In genomic region chr6:78583079-78583478, GRCh38 we compare ENCODE assay signal across 28 cellular contexts.
"Had no signal": no experiment of that assay in that cellular context is flagged by ENCODE, and none has a peak within 500 bp of the region (broad histone marks: within the 10 kb centered on the region; RNA-seq: fewer than 3 reads in every experiment).

No MANE protein-coding gene starts in this region.

- DNase-seq: stimulated activated CD4-positive, alpha-beta T cell treated with anti-CD3 and anti-CD28 coated beads, Interleukin-2, amount 100 ng/mL, for 48 hours; stimulated activated CD4-positive, alpha-beta T cell treated with anti-CD3 and anti-CD28 coated beads, Interleukin-4, amount 100 ng/mL, for 1 hour; stimulated activated CD4-positive, alpha-beta T cell treated with anti-CD3 and anti-CD28 coated beads, Interleukin-4, amount 100 ng/mL, for 24 hours; stimulated activated CD4-positive, alpha-beta T cell treated with anti-CD3 and anti-CD28 coated beads, Interleukin-4, amount 100 ng/mL, for 4 hours; stimulated activated CD8-positive, alpha-beta memory T cell treated with anti-CD3 and anti-CD28 coated beads, Interleukin-4, amount 100 ng/mL, for 48 hours; stimulated activated naive B cell treated with anti-CD40 and anti-IgM and Interleukin-4, amounts not matched to agents 10 μg/mL and 1 μg/mL and 100 μg/mL, for 72 hours; stimulated activated naive CD4-positive, alpha-beta T cell; stimulated activated naive CD4-positive, alpha-beta T cell treated with Interleukin-2 at 50 U/mL for 16 hours; stimulated activated naive CD8-positive, alpha-beta T cell treated with anti-CD3 and anti-CD28 coated beads, Interleukin-15, amount 100 ng/mL, for 72 hours; stimulated activated naive CD8-positive, alpha-beta T cell treated with anti-CD3 and anti-CD28 coated beads, Interleukin-15, Interleukin-2, amounts not matched to agents 100 U/mL and 50 U/mL, for 24 hours; stomach; substantia nigra; testis; thyroid gland; tibial artery; transverse colon; trophoblast cell; upper lobe of left lung; upper lobe of right lung; uterus had no signal

- H3K36me3 Mint-ChIP-seq: stimulated activated memory B cell treated with anti-CD40 and anti-IgM and Interleukin-4, amounts not matched to agents 10 μg/mL and 1 μg/mL and 100 μg/mL, for 72 hours; stimulated activated naive B cell treated with anti-CD40 and anti-IgM and Interleukin-4, amounts not matched to agents 10 μg/mL and 1 μg/mL and 100 μg/mL, for 72 hours; type B pancreatic cell had no signal

- H3K36me3 ChIP-seq: stomach, suprapubic skin, thoracic aorta, thyroid gland, tibial artery, tibial nerve, transverse colon, upper lobe of left lung, upper lobe of right lung, uterus, vagina had no signal

- H3K4me3 ChIP-seq: stomach, suprapubic skin, testis, thoracic aorta, thyroid gland, tibial artery, tibial nerve, transverse colon, upper lobe of left lung, upper lobe of right lung, uterus, vagina had no signal

- H3K27ac Mint-ChIP-seq: stimulated activated memory B cell treated with anti-CD40 and anti-IgM and Interleukin-4, amounts not matched to agents 10 μg/mL and 1 μg/mL and 100 μg/mL, for 72 hours; stimulated activated naive B cell treated with anti-CD40 and anti-IgM and Interleukin-4, amounts not matched to agents 10 μg/mL and 1 μg/mL and 100 μg/mL, for 72 hours; stimulated activated naive CD8-positive, alpha-beta T cell treated with anti-CD3 and anti-CD28 coated beads, Interleukin-15, amount 100 ng/mL, for 72 hours; stimulated activated naive CD8-positive, alpha-beta T cell treated with anti-CD3 and anti-CD28 coated beads, Interleukin-15, Interleukin-2, amounts not matched to agents 100 ng/mL and 50 ng/mL, for 24 hours; type B pancreatic cell had no signal

- FAIRE-seq: urothelium cell line had no signal

- H3K27me3 Mint-ChIP-seq: stimulated activated memory B cell treated with anti-CD40 and anti-IgM and Interleukin-4, amounts not matched to agents 10 μg/mL and 1 μg/mL and 100 μg/mL, for 72 hours; stimulated activated naive B cell treated with anti-CD40 and anti-IgM and Interleukin-4, amounts not matched to agents 10 μg/mL and 1 μg/mL and 100 μg/mL, for 72 hours; stimulated activated naive CD8-positive, alpha-beta T cell treated with anti-CD3 and anti-CD28 coated beads, Interleukin-15, amount 100 ng/mL, for 72 hours; stimulated activated naive CD8-positive, alpha-beta T cell treated with anti-CD3 and anti-CD28 coated beads, Interleukin-15, Interleukin-2, amounts not matched to agents 100 ng/mL and 50 ng/mL, for 24 hours; type B pancreatic cell had no signal

- H3K9me3 Mint-ChIP-seq: stimulated activated naive B cell treated with anti-CD40 and anti-IgM and Interleukin-4, amounts not matched to agents 10 μg/mL and 1 μg/mL and 100 μg/mL, for 72 hours; stimulated activated naive CD8-positive, alpha-beta T cell treated with anti-CD3 and anti-CD28 coated beads, Interleukin-15, Interleukin-2, amounts not matched to agents 100 ng/mL and 50 ng/mL, for 24 hours; type B pancreatic cell had no signal

- H3K4me1 Mint-ChIP-seq: stimulated activated memory B cell treated with anti-CD40 and anti-IgM and Interleukin-4, amounts not matched to agents 10 μg/mL and 1 μg/mL and 100 μg/mL, for 72 hours; stimulated activated naive B cell treated with anti-CD40 and anti-IgM and Interleukin-4, amounts not matched to agents 10 μg/mL and 1 μg/mL and 100 μg/mL, for 72 hours; stimulated activated naive CD8-positive, alpha-beta T cell treated with anti-CD3 and anti-CD28 coated beads, Interleukin-15, amount 100 ng/mL, for 72 hours had no signal

- ATAC-seq: stimulated activated memory B cell treated with anti-CD40 and anti-IgM and Interleukin-4, amounts not matched to agents 10 μg/mL and 1 μg/mL and 100 μg/mL, for 72 hours; stimulated activated naive B cell treated with anti-CD40 and anti-IgM and Interleukin-4, amounts not matched to agents 10 μg/mL and 1 μg/mL and 100 μg/mL, for 72 hours; stimulated activated naive CD8-positive, alpha-beta T cell treated with anti-CD3 and anti-CD28 coated beads, Interleukin-15, amount 100 ng/mL, for 72 hours; stimulated activated naive CD8-positive, alpha-beta T cell treated with anti-CD3 and anti-CD28 coated beads, Interleukin-15, Interleukin-2, amounts not matched to agents 100 U/mL and 50 U/mL, for 24 hours; upper lobe of right lung had no signal

- H3K4me3 Mint-ChIP-seq: stimulated activated memory B cell treated with anti-CD40 and anti-IgM and Interleukin-4, amounts not matched to agents 10 μg/mL and 1 μg/mL and 100 μg/mL, for 72 hours; stimulated activated naive B cell treated with anti-CD40 and anti-IgM and Interleukin-4, amounts not matched to agents 10 μg/mL and 1 μg/mL and 100 μg/mL, for 72 hours; stimulated activated naive CD8-positive, alpha-beta T cell treated with anti-CD3 and anti-CD28 coated beads, Interleukin-15, amount 100 ng/mL, for 72 hours; stimulated activated naive CD8-positive, alpha-beta T cell treated with anti-CD3 and anti-CD28 coated beads, Interleukin-15, Interleukin-2, amounts not matched to agents 100 ng/mL and 50 ng/mL, for 24 hours; type B pancreatic cell had no signal

- H3K4me1 ChIP-seq: stomach, suprapubic skin, testis, thyroid gland, tibial artery, tibial nerve, transverse colon, upper lobe of left lung, upper lobe of right lung, uterus, vagina had no signal

- H3K27me3 ChIP-seq: stomach, suprapubic skin, testis, thyroid gland, tibial artery, tibial nerve, transverse colon, upper lobe of left lung, upper lobe of right lung, uterus, vagina had no signal

- H3K9me3 ChIP-seq: stomach, suprapubic skin, testis, thoracic aorta, thyroid gland, tibial artery, tibial nerve, transverse colon, upper lobe of left lung, upper lobe of right lung, uterus, vagina had no signal

- H3K27ac ChIP-seq: stomach, suprapubic skin, testis, thoracic aorta, thyroid gland, tibial artery, tibial nerve, transverse colon, upper lobe of left lung, upper lobe of right lung, uterus, vagina had no signal
